14 cellular contexts compared by ENCODE assay signal in genomic region chr3:30248423-30248822, GRCh38.
DNase-seq lines count a peak whose midpoint lies in the region; ATAC-seq and TF ChIP-seq lines count a peak whose summit lies in the region.
"Had no signal": no experiment of that assay in that cellular context is flagged by ENCODE, and none has a peak within 500 bp of the region (broad histone marks: within the 10 kb centered on the region; RNA-seq: fewer than 3 reads in every experiment).

No MANE protein-coding gene starts in this region.

- no peak overlapping the region for H3K4me3 ChIP-seq in ascending aorta
- H3K4me3 ChIP-seq in mammary epithelial cell (replicated peaks in 1 of 3; ENCODE audit: insufficient read depth in 1 of 3, low read depth in 2 of 3, low read length in 3 of 3), result no peak overlapping the region
- H3K4me3 ChIP-seq: cardiac muscle cell, neural progenitor cell had no signal

- H3K4me3 Mint-ChIP-seq in activated T-helper 17 cell treated with anti-CD3 and anti-CD28 coated beads, Interleukin-2, amount 50 U/mL, for 72 hours, result no peak overlapping the region
- H3K4me3 Mint-ChIP-seq in CD4-positive, alpha-beta T cell, result no peak overlapping the region
- H3K4me3 Mint-ChIP-seq: neural progenitor cell had no signal

- no peaks in the 10 kb centered on the region for H3K27me3 Mint-ChIP-seq in activated T-helper 17 cell treated with anti-CD3 and anti-CD28 coated beads, Interleukin-2, amount 50 U/mL, for 72 hours
- H3K27me3 Mint-ChIP-seq in CD4-positive, alpha-beta T cell, result peaks cover 1% of the 10 kb centered on the region

- WGBS in mammary epithelial cell (ENCODE audit: low coverage, missing lambda C conversion rate), result 75% methylated on average over 1 of the region's 1 CpG

- H3K27me3 ChIP-seq in ascending aorta (no peaks in the 10 kb centered on the region), mammary epithelial cell (ENCODE audit: insufficient read depth, low read length) (no peaks in the 10 kb centered on the region)
- H3K27me3 ChIP-seq in CD4-positive, alpha-beta T cell (ENCODE audit: control insufficient read depth, insufficient read depth, low read length), result peaks cover 3% of the 10 kb centered on the region
- H3K27me3 ChIP-seq: cardiac muscle cell, neural progenitor cell had no signal

- H3K4me1 ChIP-seq in ascending aorta (no peaks in the 10 kb centered on the region), mammary epithelial cell (ENCODE audit: insufficient read depth, low read length) (peaks cover 9% of the 10 kb centered on the region)

- H3K36me3 ChIP-seq in ascending aorta (no peaks in the 10 kb centered on the region), mammary epithelial cell (ENCODE audit: insufficient read depth, low read length) (no peaks in the 10 kb centered on the region)
- H3K36me3 ChIP-seq: cardiac muscle cell, neural progenitor cell had no signal

- no peak overlapping the region for H3K4me2 ChIP-seq in mammary epithelial cell (ENCODE audit: insufficient read depth, low read depth, low read length)
- H3K4me2 ChIP-seq: neural progenitor cell had no signal

- CTCF ChIA-PET in mammary epithelial cell (lab: Charles Lee; ENCODE audit: low non-redundant PET), result no interaction called here
- CTCF ChIA-PET in CD4-positive, alpha-beta T cell (lab: Charles Lee), result interaction anchor here (1.3 kb wide), 1 partner anchor 11 kb away, joined by 3 read pairs; no protein-coding TSS in a partner anchor

- H3K36me3 Mint-ChIP-seq in activated T-helper 17 cell treated with anti-CD3 and anti-CD28 coated beads, Interleukin-2, amount 50 U/mL, for 72 hours (ENCODE audit: low read depth), result no peaks in the 10 kb centered on the region
- no peaks in the 10 kb centered on the region for H3K36me3 Mint-ChIP-seq in CD4-positive, alpha-beta T cell (ENCODE audit: low read depth)
- H3K36me3 Mint-ChIP-seq: neural progenitor cell had no signal

- no peaks in the 10 kb centered on the region for H3K4me1 Mint-ChIP-seq in activated T-helper 17 cell treated with anti-CD3 and anti-CD28 coated beads, Interleukin-2, amount 50 U/mL, for 72 hours
- H3K4me1 Mint-ChIP-seq in CD4-positive, alpha-beta T cell (ENCODE audit: low read depth), result peaks cover 5% of the 10 kb centered on the region

- POLR2A ChIA-PET in CD4-positive, alpha-beta T cell (lab: Charles Lee), result interaction anchor here (0.6 to 0.7 kb wide), 2 partner anchors 49 to 1773 kb away, joined by 3 read pairs; no protein-coding TSS in a partner anchor

- no peaks in the 10 kb centered on the region for H3K79me2 ChIP-seq in mammary epithelial cell (ENCODE audit: insufficient read depth, low read length)

- H2AFZ ChIP-seq in mammary epithelial cell (ENCODE audit: low read depth, low read length), result no peak overlapping the region
- H2AFZ ChIP-seq: neural progenitor cell had no signal

- dilution Hi-C loops in mammary epithelial cell (cut with HindIII; ENCODE audit: low sequenced_read_pairs), result no loop called here

- no peak overlapping the region for H3K27ac Mint-ChIP-seq in activated T-helper 17 cell treated with anti-CD3 and anti-CD28 coated beads, Interleukin-2, amount 50 U/mL, for 72 hours
- no peak overlapping the region for H3K27ac Mint-ChIP-seq in CD4-positive, alpha-beta T cell
- H3K27ac Mint-ChIP-seq: neural progenitor cell had no signal

- H3K9me3 ChIP-seq in ascending aorta (no peaks in the 10 kb centered on the region), mammary epithelial cell (replicated peaks; ENCODE audit: insufficient read depth, low read length) (no peaks in the 10 kb centered on the region)
- no peaks in the 10 kb centered on the region for H3K9me3 ChIP-seq in CD4-positive, alpha-beta T cell (ENCODE audit: control insufficient read depth, low read length)

- DNase-seq in SW480 (ENCODE audit: low spot score) (no peak), ascending aorta (ENCODE audit: low spot score in 2 of 2) (no peak), mammary epithelial cell (no peak)
- no peak for DNase-seq in CD4-positive, alpha-beta T cell
- DNase-seq: activated CD8-positive, alpha-beta memory T cell treated with anti-CD3 and anti-CD28 coated beads, Interleukin-2, amount 50 U/mL, for 4 hours; kidney glomerular epithelial cell; NCI-H526 treated with DMSO at 0.1 percent for 48 hours; stimulated activated CD4-positive, alpha-beta T cell treated with anti-CD3 and anti-CD28 coated beads, Interleukin-2, amount 100 ng/mL, for 24 hours had no signal

- TF ChIP-seq CTCF in ascending aorta (IDR thresholded peaks at IDR 0.05), result no peak
- no peak for TF ChIP-seq CTCF in mammary epithelial cell (conservative IDR thresholded peaks at IDR 0.05 in 1 of 2, IDR thresholded peaks at IDR 0.05 in 1 of 2; ENCODE audit: extremely low read depth in 1 of 2, insufficient read depth in 1 of 2, low read depth in 1 of 2, low read length in 2 of 2)
- no peak for TF ChIP-seq CTCF in CD4-positive, alpha-beta T cell (IDR thresholded peaks at IDR 0.05)

- no peak overlapping the region for H3K27ac ChIP-seq in ascending aorta
- no peak overlapping the region for H3K27ac ChIP-seq in mammary epithelial cell (ENCODE audit: insufficient read depth, low read depth, low read length)
- no peak overlapping the region for H3K27ac ChIP-seq in CD4-positive, alpha-beta T cell (ENCODE audit: low read depth, low read length)
- H3K27ac ChIP-seq: cardiac muscle cell, neural progenitor cell had no signal

- ATAC-seq in GM18861 (IDR thresholded peaks at IDR 0.05; ENCODE audit: unreplicated experiment) (peak; percentile 86), GM21390 (IDR thresholded peaks at IDR 0.05; ENCODE audit: unreplicated experiment) (peak; percentile 98), HG03060 (IDR thresholded peaks at IDR 0.05; ENCODE audit: low read depth, unreplicated experiment) (peak; percentile 85)
- ATAC-seq in activated T-helper 17 cell treated with anti-CD3 and anti-CD28 coated beads, Interleukin-2, amount 50 U/mL, for 72 hours (replicated peaks), result peak; percentile 75
- no peak for ATAC-seq in CD4-positive, alpha-beta T cell (ENCODE audit: poor library complexity)

- in situ Hi-C loops in mammary epithelial cell (cut with MboI; ENCODE audit: low sequenced_read_pairs in 2 of 2), result no loop called here

- no peaks in the 10 kb centered on the region for H4K20me1 ChIP-seq in mammary epithelial cell (ENCODE audit: insufficient read depth, low read length)

- H3K9me3 Mint-ChIP-seq in activated T-helper 17 cell treated with anti-CD3 and anti-CD28 coated beads, Interleukin-2, amount 50 U/mL, for 72 hours, result no peaks in the 10 kb centered on the region
- H3K9me3 Mint-ChIP-seq in CD4-positive, alpha-beta T cell, result peaks cover 2% of the 10 kb centered on the region

- no peak overlapping the region for H3K9ac ChIP-seq in mammary epithelial cell (ENCODE audit: insufficient read depth, low read length)
- H3K9ac ChIP-seq: neural progenitor cell had no signal

- intact Hi-C loops in ascending aorta (cut with DNase I) (no loop called here), mammary epithelial cell (cut with micrococcal nuclease) (no loop called here)
- intact Hi-C loops in CD4-positive, alpha-beta T cell (cut with DNase I, micrococcal nuclease), result no loop called here

- BruUV-seq in mammary epithelial cell (replicated peaks; lab: Mats Ljungman, UMichigan), result no TSS peak
